In genomic region chr6:11208267-11208666, GRCh38 we compare ENCODE assay signal across 13 cellular contexts. TPM values are rescaled to one million over a fixed set of nuclear protein-coding genes. Genes with fewer than 3 reads are reported as not detected.
DNase-seq lines count a peak whose midpoint lies in the region; ATAC-seq and TF ChIP-seq lines count a peak whose summit lies in the region.
"Had no signal": no experiment of that assay in that cellular context is flagged by ENCODE, and none has a peak within 500 bp of the region (broad histone marks: within the 10 kb centered on the region; RNA-seq: fewer than 3 reads in every experiment).

No MANE protein-coding gene starts in this region.

- no peaks in the 10 kb centered on the region for H3K27me3 ChIP-seq in heart right ventricle
- no peaks in the 10 kb centered on the region for H3K27me3 ChIP-seq in uterus
- H3K27me3 ChIP-seq: BLaER1, upper lobe of right lung had no signal

- H3K36me3 ChIP-seq in heart right ventricle (peaks cover 0 to 72% (median 5%) of the 10 kb centered on the region in 9 donors), uterus (no peaks in the 10 kb centered on the region)

- H3K4me3 ChIP-seq in heart right ventricle (no peak overlapping the region), uterus (no peak overlapping the region)
- H3K4me3 ChIP-seq: BLaER1, upper lobe of right lung had no signal

- H3K9me3 Mint-ChIP-seq in T-helper 1 cell treated with Interleukin-12 subunit alpha and Interleukin-12 subunit beta and Interleukin-4 antibody, amounts not matched to agents 30 μg/mL and 1 μg/mL, for 36 hours = no peaks in the 10 kb centered on the region
- H3K9me3 Mint-ChIP-seq in immature natural killer cell = no peaks in the 10 kb centered on the region
- H3K9me3 Mint-ChIP-seq: brain had no signal

- no peak for DNase-seq in heart right ventricle
- no peak for DNase-seq in left ventricle myocardium superior
- no peak for DNase-seq in immature natural killer cell
- no peak for DNase-seq in uterus
- DNase-seq in NCI-H446 treated with DMSO at 0.1 percent for 48 hours (lab: John Stamatoyannopoulos, UW) = no peak
- no peak for DNase-seq in Ammon's horn (ENCODE audit: low spot score)
- DNase-seq: NCI-H1105, SW 1271, upper lobe of right lung had no signal

- ATAC-seq in heart right ventricle (no peak), left ventricle myocardium superior (no peak), GM18907 (IDR thresholded peaks at IDR 0.05; ENCODE audit: unreplicated experiment) (no peak)

- peak overlapping the region; percentile 75 for H3K27ac Mint-ChIP-seq in T-helper 1 cell treated with Interleukin-12 subunit alpha and Interleukin-12 subunit beta and Interleukin-4 antibody, amounts not matched to agents 30 μg/mL and 1 μg/mL, for 36 hours
- H3K27ac Mint-ChIP-seq in immature natural killer cell = peak overlapping the region; percentile 83 to 98 (median 84)

- H3K4me3 Mint-ChIP-seq in T-helper 1 cell treated with Interleukin-12 subunit alpha and Interleukin-12 subunit beta and Interleukin-4 antibody, amounts not matched to agents 30 μg/mL and 1 μg/mL, for 36 hours = no peak overlapping the region
- H3K4me3 Mint-ChIP-seq in immature natural killer cell = peak overlapping the region in 2 of 5 donors; percentile 11 to 33

- peaks cover 25 to 100% (median 84%) of the 10 kb centered on the region in 9 donors for H3K4me1 ChIP-seq in heart right ventricle
- peaks cover 0 to 5% of the 10 kb centered on the region in 2 donors for H3K4me1 ChIP-seq in uterus

- H3K36me3 Mint-ChIP-seq in T-helper 1 cell treated with Interleukin-12 subunit alpha and Interleukin-12 subunit beta and Interleukin-4 antibody, amounts not matched to agents 30 μg/mL and 1 μg/mL, for 36 hours (ENCODE audit: low read depth) = peaks cover 59% of the 10 kb centered on the region
- H3K36me3 Mint-ChIP-seq in immature natural killer cell = peaks cover 21 to 52% (median 26%) of the 10 kb centered on the region in 3 donors

- H3K9me3 ChIP-seq in heart right ventricle = no peaks in the 10 kb centered on the region
- no peaks in the 10 kb centered on the region for H3K9me3 ChIP-seq in uterus
- H3K9me3 ChIP-seq: BLaER1, upper lobe of right lung had no signal

- WGBS in heart right ventricle, 2 donors = 65 to 67% methylated on average over 3 of the region's 3 CpGs

- H3K27ac ChIP-seq in heart right ventricle (peak overlapping the region in 6 of 10 donors; percentile 26 to 89 (median 50)), uterus (peak overlapping the region; percentile 49 to 94)
- H3K27ac ChIP-seq: BLaER1 had no signal

- no peak for TF ChIP-seq CTCF in heart right ventricle (IDR thresholded peaks at IDR 0.05)
- TF ChIP-seq CTCF in uterus (IDR thresholded peaks at IDR 0.05) = no peak

- peaks cover 55% of the 10 kb centered on the region for H3K4me1 Mint-ChIP-seq in T-helper 1 cell treated with Interleukin-12 subunit alpha and Interleukin-12 subunit beta and Interleukin-4 antibody, amounts not matched to agents 30 μg/mL and 1 μg/mL, for 36 hours (ENCODE audit: low read depth)
- peaks cover 88 to 92% of the 10 kb centered on the region in 2 donors for H3K4me1 Mint-ChIP-seq in immature natural killer cell

- intact Hi-C loops in heart right ventricle (cut with DNase I) = no loop called here
- intact Hi-C loops in left ventricle myocardium superior (cut with micrococcal nuclease) = no loop called here
- intact Hi-C loops in uterus (cut with DNase I; ENCODE audit: low total_unique reads) = no loop called here

- H3K27me3 Mint-ChIP-seq in T-helper 1 cell treated with Interleukin-12 subunit alpha and Interleukin-12 subunit beta and Interleukin-4 antibody, amounts not matched to agents 30 μg/mL and 1 μg/mL, for 36 hours (ENCODE audit: low read depth) = no peaks in the 10 kb centered on the region
- H3K27me3 Mint-ChIP-seq in immature natural killer cell (ENCODE audit: low read depth in 3 of 3) = peaks cover 0 to 5% (median 5%) of the 10 kb centered on the region in 3 donors

- no peak for TF ChIP-seq POLR2A in uterus (IDR thresholded peaks at IDR 0.05)

RNA-seq across cellular contexts. Expression of gene NEDD9, which starts 24.2 kb away (rescaled TPM):
- total RNA-seq in heart right ventricle = 10 to 100 TPM; 10.8 to 34.2 (median 24.6) TPM
- 10 to 100 TPM; 18.7 to 19.3 TPM for polyA plus RNA-seq in heart right ventricle
- total RNA-seq in left ventricle myocardium superior = 31.1 TPM
- polyA plus RNA-seq in immature natural killer cell = 10 to 100 TPM; 26.2 to 73.6 (median 27.6) TPM
- 10 to 100 TPM; 36.2 to 99.1 (median 70.2) TPM for total RNA-seq in uterus
